In the genomic region with DNA sequence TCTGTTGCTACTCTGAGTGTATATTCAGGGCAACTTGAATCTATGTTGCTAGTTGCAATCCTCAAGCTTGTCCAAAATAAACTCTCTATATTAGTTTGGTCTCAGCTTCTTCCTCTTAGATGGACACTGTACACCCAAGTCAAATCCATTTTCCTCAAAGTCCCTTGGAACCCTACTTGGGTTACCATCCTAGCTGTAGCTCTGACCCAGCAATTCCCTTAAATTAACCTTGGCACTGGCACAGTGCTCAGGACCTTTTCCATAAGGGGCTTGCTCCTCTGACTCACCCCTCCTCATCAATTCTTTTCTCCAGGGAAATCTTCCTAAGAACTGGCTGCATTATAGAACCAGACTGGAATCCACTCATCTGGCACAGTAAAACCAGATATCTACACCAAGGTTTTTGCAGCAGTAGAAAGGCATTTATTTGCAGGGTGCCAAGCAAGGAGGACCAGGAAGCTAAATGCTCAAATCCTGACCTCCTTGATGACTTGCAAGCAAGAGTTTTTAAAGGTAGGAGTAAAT, we compare ENCODE assay signal across 15 cellular contexts.
"Had no signal": no experiment of that assay in that cellular context is flagged by ENCODE, and none has a peak within 500 bp of the region (broad histone marks: within the 10 kb centered on the region; RNA-seq: fewer than 3 reads in every experiment).

No MANE protein-coding gene starts in this region.

- H3K9ac ChIP-seq: neural progenitor cell had no signal

- H3K4me3 ChIP-seq: neural progenitor cell, prostate gland, right atrium auricular region, testis had no signal

- H3K4me1 ChIP-seq: neural progenitor cell, prostate gland, right atrium auricular region, testis had no signal

- H3K4me2 ChIP-seq: neural progenitor cell had no signal

- H3K36me3 ChIP-seq: neural progenitor cell, prostate gland, right atrium auricular region had no signal

- H3K9me3 ChIP-seq: prostate gland, right atrium auricular region, testis had no signal

- H2AFZ ChIP-seq: neural progenitor cell had no signal

- DNase-seq: activated CD4-positive, alpha-beta memory T cell treated with anti-CD3 and anti-CD28 coated beads, Interleukin-2, amount 10 ng/mL, durations not matched to agents 7 days and 5 days; activated CD4-positive, alpha-beta T cell treated with anti-CD3 and anti-CD28 coated beads for 48 hours; activated CD4-positive, CD25-positive, alpha-beta regulatory T cell; activated CD8-positive, alpha-beta memory T cell treated with anti-CD3 and anti-CD28 coated beads, Interleukin-2, amount 10 ng/mL, durations not matched to agents 7 days and 5 days; amniotic stem cell; cortex of kidney; left ventricle myocardium superior; naive thymus-derived CD4-positive, alpha-beta T cell; stimulated activated CD4-positive, alpha-beta T cell treated with anti-CD3 and anti-CD28 coated beads, Interleukin-2, amount 100 ng/mL, for 24 hours; T-helper 1 cell; T-helper 9 cell; testis had no signal

- ATAC-seq: activated CD8-positive, alpha-beta memory T cell treated with anti-CD3 and anti-CD28 coated beads, Interleukin-2, amount 10 ng/mL, durations not matched to agents 7 days and 5 days; left ventricle myocardium superior; naive thymus-derived CD4-positive, alpha-beta T cell had no signal

- H3K27me3 ChIP-seq: neural progenitor cell, right atrium auricular region, testis had no signal

- H3K27ac ChIP-seq: neural progenitor cell, prostate gland, right atrium auricular region, testis had no signal
